8 cellular contexts compared by ENCODE assay signal in genomic region chr5:163459465-163459887, GRCh38. TPM values are rescaled to one million over a fixed set of nuclear protein-coding genes. Genes with fewer than 3 reads are reported as not detected.
DNase-seq lines count a peak whose midpoint lies in the region; ATAC-seq and TF ChIP-seq lines count a peak whose summit lies in the region.

No MANE protein-coding gene starts in this region.

- H3K36me3 ChIP-seq in KMS-11 (ENCODE audit: insufficient read depth): no peaks in the 10 kb centered on the region
- peaks cover 0 to 12% of the 10 kb centered on the region in 2 donors for H3K36me3 ChIP-seq in ascending aorta
- peaks cover 0 to 8% (median 2%) of the 10 kb centered on the region in 4 donors for H3K36me3 ChIP-seq in liver (ENCODE audit: control insufficient read depth in 4 of 4, insufficient read depth in 3 of 4, low read depth in 1 of 4, low read length in 3 of 4)
- H3K36me3 ChIP-seq in upper lobe of right lung: peaks cover 19% of the 10 kb centered on the region

- H3K4me1 ChIP-seq in KMS-11 (ENCODE audit: low read depth, poor library complexity, severe bottlenecking): peaks cover 28% of the 10 kb centered on the region
- peaks cover 0 to 7% of the 10 kb centered on the region in 2 donors for H3K4me1 ChIP-seq in ascending aorta
- peaks cover 11 to 30% (median 24%) of the 10 kb centered on the region in 4 donors for H3K4me1 ChIP-seq in liver (ENCODE audit: control insufficient read depth in 4 of 4, insufficient read depth in 4 of 4, low read length in 3 of 4)
- H3K4me1 ChIP-seq in upper lobe of right lung: peaks cover 20% of the 10 kb centered on the region

- no peak for TF ChIP-seq POLR2A in erythroblast (IDR thresholded peaks at IDR 0.05; ENCODE audit: low read length)

- intact Hi-C loops in ascending aorta (cut with DNase I) (no loop called here), upper lobe of right lung (cut with DNase I) (no loop called here)

- H3K9me3 ChIP-seq in ascending aorta (no peaks in the 10 kb centered on the region), liver (ENCODE audit: control insufficient read depth in 4 of 4, low read length in 3 of 4) (no peaks in the 10 kb centered on the region), upper lobe of right lung (no peaks in the 10 kb centered on the region)

- peak overlapping the region; percentile 73 for H3K4me2 ChIP-seq in KMS-11

- H2AFZ ChIP-seq in KMS-11 (ENCODE audit: low read depth): peak overlapping the region; percentile 59

- DNase-seq in ascending aorta (ENCODE audit: low spot score in 2 of 2) (no peak), upper lobe of right lung (no peak), foreskin melanocyte (no peak), erythroblast (lab: John Stamatoyannopoulos, UW) (no peak)

- H3K27me3 ChIP-seq in KMS-11 (ENCODE audit: insufficient read depth, low read depth): no peaks in the 10 kb centered on the region
- no peaks in the 10 kb centered on the region for H3K27me3 ChIP-seq in ascending aorta
- H3K27me3 ChIP-seq in liver (ENCODE audit: control insufficient read depth in 4 of 4, insufficient read depth in 4 of 4, low read length in 3 of 4): no peaks in the 10 kb centered on the region
- H3K27me3 ChIP-seq in upper lobe of right lung: no peaks in the 10 kb centered on the region

- TF ChIP-seq CTCF in KMS-11 (conservative IDR thresholded peaks at IDR 0.05; ENCODE audit: low read depth, low read length) (no peak), ascending aorta (IDR thresholded peaks at IDR 0.05) (no peak), liver (IDR thresholded peaks at IDR 0.05; ENCODE audit: low read depth, low read length, missing input control) (no peak), upper lobe of right lung (IDR thresholded peaks at IDR 0.05) (no peak)

- H3K9ac ChIP-seq in KMS-11: peak overlapping the region; percentile 93
- H3K9ac ChIP-seq in liver (ENCODE audit: low read depth in 1 of 2, low read length in 2 of 2): peak overlapping the region; percentile 70 to 98

- peak overlapping the region; percentile 92 for H3K4me3 ChIP-seq in GM08714 (ENCODE audit: low read length)
- no peak overlapping the region for H3K4me3 ChIP-seq in KMS-11 (IDR thresholded peaks at IDR 0.05; ENCODE audit: insufficient read depth, low read depth, low read length)
- H3K4me3 ChIP-seq in ascending aorta: peak overlapping the region; percentile 72 to 79
- peak overlapping the region; percentile 55 to 77 (median 61) for H3K4me3 ChIP-seq in liver (ENCODE audit: low read depth in 1 of 3, low read length in 3 of 3)
- H3K4me3 ChIP-seq in upper lobe of right lung: peak overlapping the region; percentile 70

- H3K79me2 ChIP-seq in KMS-11 (ENCODE audit: insufficient read depth, low read depth): peaks cover 42% of the 10 kb centered on the region

- peak; percentile 9 for ATAC-seq in GM21529 (IDR thresholded peaks at IDR 0.05; ENCODE audit: unreplicated experiment)
- ATAC-seq in upper lobe of right lung: no peak

- H4K20me1 ChIP-seq in KMS-11 (ENCODE audit: insufficient read depth): no peaks in the 10 kb centered on the region

- under 1% methylated on average over 18 of the region's 18 CpGs for WGBS in liver

- H3K27ac ChIP-seq in KMS-11: peak overlapping the region; percentile 95
- peak overlapping the region; percentile 83 to 96 for H3K27ac ChIP-seq in ascending aorta
- H3K27ac ChIP-seq in liver (ENCODE audit: low read depth in 1 of 2, low read length in 2 of 2): peak overlapping the region; percentile 95 to 96
- H3K27ac ChIP-seq in upper lobe of right lung: peak overlapping the region; percentile 97

- no peak for TF ChIP-seq RAD21 in liver (IDR thresholded peaks at IDR 0.05)

TF ChIP-seq in liver, 16 proteins besides CTCF, POLR2A, EP300 and RAD21:
- TF ChIP-seq EGR1 (IDR thresholded peaks at IDR 0.05; ENCODE audit: low read depth in 2 of 2): no peak
- TF ChIP-seq TAF1 (conservative IDR thresholded peaks at IDR 0.05): peak; percentile 34

RNA-seq across cellular contexts. Expression of gene NUDCD2, which starts 0.4 kb away (rescaled TPM):
- total RNA-seq in ascending aorta: 4.6 TPM
- total RNA-seq in liver: 1 to 10 TPM; 1.8 to 4.0 TPM
- polyA plus RNA-seq in liver: 10 to 100 TPM in 1 of 2 donors, 1 to 10 TPM in 1; 4.7 to 32.0 TPM
- 21.8 TPM for total RNA-seq in upper lobe of right lung

RNA-seq across cellular contexts. Expression of gene HMMR, which starts 1.0 kb away (rescaled TPM):
- total RNA-seq in ascending aorta (not detected), liver (10 to 100 TPM in 1 of 2 donors, under 1 TPM in 1; 0.33 to 48.5 TPM), upper lobe of right lung (1.6 TPM)
- 1 to 10 TPM; 1.0 to 3.7 TPM for polyA plus RNA-seq in liver

RNA-seq across cellular contexts. Expression of gene CCNG1, which starts 22.1 kb away (rescaled TPM):
- total RNA-seq in ascending aorta: 20.5 TPM
- total RNA-seq in liver: 10 to 100 TPM; 74.2 to 93.7 TPM
- 10 to 100 TPM; 30.9 to 73.9 TPM for polyA plus RNA-seq in liver
- 118 TPM for total RNA-seq in upper lobe of right lung

RNA-seq across cellular contexts. Expression of gene MAT2B, which starts 45.9 kb away (rescaled TPM):
- total RNA-seq in ascending aorta (21.8 TPM), liver (10 to 100 TPM; 27.0 to 41.3 TPM), upper lobe of right lung (61.7 TPM)
- 10 to 100 TPM; 21.3 to 23.1 TPM for polyA plus RNA-seq in liver
